Comparison of ENCODE assay signal across 24 cellular contexts in the genomic region with DNA sequence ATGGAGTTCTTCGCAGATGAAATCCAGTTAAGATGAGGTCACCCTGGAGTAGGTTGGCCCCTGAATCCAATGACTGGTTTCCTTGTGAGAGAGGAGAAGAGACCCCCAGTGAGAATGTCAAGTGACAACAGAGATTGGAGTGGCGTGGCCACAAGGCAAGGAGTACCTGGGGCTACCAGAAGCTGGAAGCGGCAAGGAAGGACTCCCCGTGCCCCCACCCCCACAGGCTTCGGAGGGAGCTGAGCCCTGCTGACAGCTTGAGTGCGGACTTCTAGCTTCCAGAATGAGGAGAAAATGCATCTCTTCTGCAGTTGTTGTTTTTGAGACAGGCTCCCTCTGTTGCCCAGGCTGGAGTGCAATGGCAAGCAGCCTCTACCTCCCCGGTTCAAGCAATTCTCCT.
"Had no signal": no experiment of that assay in that cellular context is flagged by ENCODE, and none has a peak within 500 bp of the region (broad histone marks: within the 10 kb centered on the region; RNA-seq: fewer than 3 reads in every experiment).

No MANE protein-coding gene starts in this region.

- H3K27ac ChIP-seq: esophagus muscularis mucosa, foreskin keratinocyte, gastroesophageal sphincter, heart left ventricle, left lung, neural progenitor cell, right lobe of liver, stomach, thyroid gland had no signal

- H3K27ac Mint-ChIP-seq: dendritic cell treated with granulocyte-macrophage colony-stimulating factor and Interleukin-4, amounts not matched to agents 40 ng/mL and 50 ng/mL, for 4 days; naive thymus-derived CD8-positive, alpha-beta T cell; neural progenitor cell had no signal

- ATAC-seq: foreskin keratinocyte; left cardiac atrium; left lung; naive thymus-derived CD8-positive, alpha-beta T cell; right lobe of liver had no signal

- H3K4me3 Mint-ChIP-seq: dendritic cell treated with granulocyte-macrophage colony-stimulating factor and Interleukin-4, amounts not matched to agents 40 ng/mL and 50 ng/mL, for 4 days; naive thymus-derived CD8-positive, alpha-beta T cell; neural progenitor cell had no signal

- H3K4me3 ChIP-seq: esophagus muscularis mucosa, gastroesophageal sphincter, heart left ventricle, left lung, neural progenitor cell, right lobe of liver, stomach, thyroid gland had no signal

- H2AFZ ChIP-seq: neural progenitor cell had no signal

- H3K9ac ChIP-seq: neural progenitor cell had no signal

- H3K4me2 ChIP-seq: neural progenitor cell had no signal

- H3K36me3 ChIP-seq: esophagus muscularis mucosa, gastroesophageal sphincter, heart left ventricle, left lung, neural progenitor cell, right lobe of liver, stomach, thyroid gland had no signal

- H3K4me1 ChIP-seq: esophagus muscularis mucosa, foreskin keratinocyte, gastroesophageal sphincter, left lung, right lobe of liver had no signal

- H3K36me3 Mint-ChIP-seq: naive thymus-derived CD8-positive, alpha-beta T cell; neural progenitor cell had no signal

- H3K27me3 ChIP-seq: left lung, neural progenitor cell, right lobe of liver, stomach, thyroid gland had no signal

- H3K9me3 Mint-ChIP-seq: dendritic cell treated with granulocyte-macrophage colony-stimulating factor and Interleukin-4, amounts not matched to agents 40 ng/mL and 50 ng/mL, for 4 days; naive thymus-derived CD8-positive, alpha-beta T cell had no signal

- H3K27me3 Mint-ChIP-seq: naive thymus-derived CD8-positive, alpha-beta T cell had no signal

- H3K9me3 ChIP-seq: esophagus muscularis mucosa, gastroesophageal sphincter, heart left ventricle, left lung, right lobe of liver, stomach, thyroid gland had no signal

- H3K4me1 Mint-ChIP-seq: naive thymus-derived CD8-positive, alpha-beta T cell had no signal

- DNase-seq: caudate nucleus; cerebellar nuclear complex; effector CD8-positive, alpha-beta T cell; foreskin keratinocyte; hippocampal formation; left cardiac atrium; left lung; mammary epithelial cell; mesendoderm; stimulated activated CD4-positive, alpha-beta T cell treated with anti-CD3 and anti-CD28 coated beads, Interleukin-12 subunit alpha, Interleukin-12 subunit beta, amount 100 ng/mL, for 4 hours; stimulated activated CD4-positive, alpha-beta T cell treated with anti-CD3 and anti-CD28 coated beads, Interleukin-1b, Interleukin-23, amount 100 ng/mL, for 48 hours; stimulated activated CD4-positive, alpha-beta T cell treated with anti-CD3 and anti-CD28 coated beads, Interleukin-4, amount 100 ng/mL, for 1 hour; stimulated activated CD8-positive, alpha-beta memory T cell treated with anti-CD3 and anti-CD28 coated beads, Interleukin-4, amount 100 ng/mL, for 48 hours; stimulated activated naive CD4-positive, alpha-beta T cell; thyroid gland; trophoblast cell had no signal
